ENCODE assay signal across 8 cellular contexts in genomic region chr15:51982013-51982769, GRCh38. TPM values are rescaled to one million over a fixed set of nuclear protein-coding genes. Genes with fewer than 3 reads are reported as not detected.
DNase-seq lines count a peak whose midpoint lies in the region; ATAC-seq and TF ChIP-seq lines count a peak whose summit lies in the region.

No MANE protein-coding gene starts in this region.

- peak; percentile 92 for DNase-seq in EH (ENCODE audit: low read depth)
- peak; percentile 55 to 81 for DNase-seq in HL-60 (ENCODE audit: low read depth in 1 of 2, low spot score in 1 of 2)
- peak; percentile 53 to 71 for DNase-seq in PC-9
- peak; percentile 81 for DNase-seq in activated effector memory CD4-positive, alpha-beta T cell treated with anti-CD3 and anti-CD28 coated beads, Interleukin-2, amount 50 U/mL, for 16 hours
- peak; percentile 66 for DNase-seq in globus pallidus (ENCODE audit: low spot score)
- peak; percentile 73 for DNase-seq in renal cortical epithelial cell (ENCODE audit: low read depth)
- DNase-seq in cerebellar nuclear complex (lab: John Stamatoyannopoulos, UW): no peak

- H4K20me1 ChIP-seq in PC-9 (ENCODE audit: insufficient read depth): no peaks in the 10 kb centered on the region

- H3K36me3 ChIP-seq in PC-9 (ENCODE audit: low read depth): no peaks in the 10 kb centered on the region

- BruUV-seq in PC-9 (replicated peaks; lab: Mats Ljungman, UMichigan): TSS peak; percentile 66

- H3F3A ChIP-seq in PC-9 (ENCODE audit: insufficient read depth, low read depth): peaks cover 20% of the 10 kb centered on the region

- H3K79me2 ChIP-seq in PC-9 (ENCODE audit: low read depth): no peaks in the 10 kb centered on the region

- POLR2A ChIA-PET in PC-9 (lab: Charles Lee; ENCODE audit: unreplicated experiment): no interaction called here

- H3K4me2 ChIP-seq in PC-9: peak overlapping the region; percentile 57

- H3K27me3 ChIP-seq in HL-60 (ENCODE audit: insufficient read depth, poor library complexity, severe bottlenecking) (no peaks in the 10 kb centered on the region), PC-9 (ENCODE audit: insufficient read depth, low read depth) (no peaks in the 10 kb centered on the region)

- intact Hi-C loops in PC-9 (cut with micrococcal nuclease; ENCODE audit: unreplicated experiment): loop anchor here (1.0 to 5.0 kb wide), 4 partner anchors 40 to 225 kb away; no protein-coding TSS in a partner anchor

- TF ChIP-seq CTCF in HL-60 (IDR thresholded peaks at IDR 0.05; ENCODE audit: insufficient read depth, low read length) (peak; percentile 51), PC-9 (conservative IDR thresholded peaks at IDR 0.05) (peak; percentile 73)

- H3K4me1 ChIP-seq in PC-9 (replicated peaks; ENCODE audit: insufficient read depth): peaks cover 25% of the 10 kb centered on the region

- H3K9me3 ChIP-seq in PC-9 (ENCODE audit: insufficient read depth, low read depth): no peaks in the 10 kb centered on the region

- peak; percentile 91 for ATAC-seq in GM21367 (IDR thresholded peaks at IDR 0.05; ENCODE audit: unreplicated experiment)

- H3K4me3 ChIP-seq in HL-60 (replicated peaks; ENCODE audit: insufficient read depth, low read length) (peak overlapping the region; percentile 2), PC-9 (peak overlapping the region; percentile 16; the same call in 1 of the 2 replicates)

- CTCF ChIA-PET in PC-9 (lab: Charles Lee): interaction anchor here (1.0 to 1.1 kb wide), 2 partner anchors 11 to 97 kb away, joined by 3 to 4 read pairs; no protein-coding TSS in a partner anchor

- H3K27ac ChIP-seq in HL-60 (replicated peaks): peak overlapping the region; percentile 72
- H3K27ac ChIP-seq in PC-9: peak overlapping the region; percentile 77

- peak overlapping the region; percentile 56 for H2AFZ ChIP-seq in PC-9

- no peaks in the 10 kb centered on the region for H3K9me2 ChIP-seq in PC-9 (ENCODE audit: insufficient read depth)

RNA-seq across cellular contexts. Expression of gene LEO1, which starts 10.6 kb away (rescaled TPM):
- total RNA-seq in PC-9 (2021) (18.2 and 21.7 TPM in 2 replicates), renal cortical epithelial cell (18.8 and 49.9 TPM in 2 replicates)

RNA-seq across cellular contexts. Expression of gene MAPK6, which starts 36.8 kb away (rescaled TPM):
- total RNA-seq in PC-9 (2021): 27.5 and 38.7 TPM in 2 replicates
- total RNA-seq in renal cortical epithelial cell: 55.4 and 68.1 TPM in 2 replicates

Comparison
In these comparisons a context has a peak if more than half of its experiments do, and no peak if none do; other contexts are left out.
1. DNase-seq: peak in EH (single experiment), HL-60 (2 of 2), PC-9 (2 of 2), activated effector memory CD4-positive, alpha-beta T cell treated with anti-CD3 and anti-CD28 coated beads, Interleukin-2, amount 50 U/mL, for 16 hours (single experiment), globus pallidus (single experiment) and renal cortical epithelial cell (single experiment); none in cerebellar nuclear complex (0 of 2).